Comparison of ENCODE assay signal across 1 cellular context in the genomic region with DNA sequence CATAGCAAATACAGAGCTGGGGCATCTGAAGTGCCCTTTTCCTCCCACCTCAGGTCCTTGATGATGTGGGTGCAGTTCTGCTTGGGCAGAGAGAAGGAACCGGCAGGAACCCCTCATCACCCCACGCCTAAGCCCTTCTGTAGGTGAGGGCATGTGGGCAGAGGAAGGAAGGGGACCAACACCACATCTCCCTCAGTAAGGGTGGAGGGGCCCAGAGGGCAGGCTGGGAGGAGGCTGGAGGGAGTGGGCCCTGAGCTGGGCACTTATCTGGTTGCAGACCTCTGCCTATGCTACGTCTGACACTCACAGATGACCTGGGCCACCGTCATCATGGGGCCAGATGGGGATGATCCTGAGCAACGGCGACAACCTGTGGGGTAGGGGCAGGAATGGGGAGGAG.
TF ChIP-seq lines count a peak whose summit lies in the region.

No MANE protein-coding gene starts in this region.

TF ChIP-seq in K562, 482 proteins besides CTCF, POLR2A, EP300 and RAD21:
- TF ChIP-seq FOXK1 (CRISPR knock-in tag; IDR thresholded peaks at IDR 0.05; ENCODE audit: borderline replicate concordance) (no peak), POLR2B (IDR thresholded peaks at IDR 0.05; ENCODE audit: low read depth, partially characterized antibody) (peak; percentile 12)
